ENCODE assay signal across 1 cellular context in the genomic region with DNA sequence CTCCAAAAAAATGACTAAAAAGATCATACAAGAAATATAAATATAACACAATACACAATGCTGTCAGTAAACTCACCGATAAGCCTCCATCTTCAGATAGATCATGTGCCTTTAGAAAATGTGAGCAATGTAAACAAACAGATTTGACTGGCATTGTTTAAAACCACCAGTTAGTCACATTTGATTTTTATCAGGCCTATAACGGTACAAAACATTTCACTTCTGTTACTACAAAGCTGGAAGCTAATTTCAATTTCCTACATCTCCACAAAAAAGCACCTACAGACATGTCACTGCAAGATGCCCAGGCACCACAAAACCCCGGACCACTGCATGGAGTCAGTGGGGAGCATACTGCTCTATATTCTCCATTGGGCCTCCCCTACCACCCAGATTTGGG.
TF ChIP-seq lines count a peak whose summit lies in the region.

No MANE protein-coding gene starts in this region.

TF ChIP-seq in GM23338, 12 proteins besides CTCF, POLR2A, EP300 and RAD21 (continued from another document):
- no peak for TF ChIP-seq ZNF462 (CRISPR knock-in tag; IDR thresholded peaks at IDR 0.05)
- no peak for TF ChIP-seq ZNF331 (CRISPR knock-in tag; IDR thresholded peaks at IDR 0.05; ENCODE audit: low read depth)
- no peak for TF ChIP-seq JUNB (IDR thresholded peaks at IDR 0.05; ENCODE audit: unreplicated experiment)
- no peak for TF ChIP-seq EZH2 (IDR thresholded peaks at IDR 0.05; ENCODE audit: low read depth, unreplicated experiment)
- no peak for TF ChIP-seq ZNF114 (CRISPR knock-in tag; IDR thresholded peaks at IDR 0.05)
- TF ChIP-seq CREB1 (CRISPR knock-in tag; IDR thresholded peaks at IDR 0.05; ENCODE audit: low read depth) = no peak
